ENCODE assay signal across 9 cellular contexts in genomic region chr17:33292184-33292980, GRCh38. TPM values are rescaled to one million over a fixed set of nuclear protein-coding genes. Genes with fewer than 3 reads are reported as not detected.
DNase-seq lines count a peak whose midpoint lies in the region; ATAC-seq, FAIRE-seq and TF ChIP-seq lines count a peak whose summit lies in the region.
"Had no signal": no experiment of that assay in that cellular context is flagged by ENCODE, and none has a peak within 500 bp of the region (broad histone marks: within the 10 kb centered on the region; RNA-seq: fewer than 3 reads in every experiment).

No MANE protein-coding gene starts in this region.

- TF ChIP-seq RAD21 in A549 (conservative IDR thresholded peaks at IDR 0.05 in 1 of 2, IDR thresholded peaks at IDR 0.05 in 1 of 2), result peak; percentile 44 to 70

- ATAC-seq in A549 (peak; percentile 75 to 84), HG03159 (IDR thresholded peaks at IDR 0.05; ENCODE audit: unreplicated experiment) (no peak), natural killer cell (no peak)

- H3K9me3 ChIP-seq in A549, result no peaks in the 10 kb centered on the region

- POLR2A ChIA-PET in A549 (lab: Yijun Ruan, JAX), result interaction anchor here (0.6 kb wide), 1 partner anchor 342 kb away, joined by 4 read pairs; no protein-coding TSS in a partner anchor
- POLR2A ChIA-PET in activated CD4-positive, alpha-beta T cell treated with anti-CD3 and anti-CD28 coated beads, Interleukin-2, amount 10 ng/mL, durations not matched to agents 7 days and 5 days (lab: Charles Lee), result no interaction called here

- peak; percentile 53 to 67 for DNase-seq in A549 (ENCODE audit: low read depth in 1 of 2, low spot score in 1 of 2)
- DNase-seq in GM13977 (ENCODE audit: low spot score), result peak; percentile 35
- peak; percentile 45 for DNase-seq in kidney glomerular epithelial cell (lab: John Stamatoyannopoulos, UW)
- DNase-seq in natural killer cell, result no peak
- no peak for DNase-seq in activated CD4-positive, alpha-beta T cell treated with anti-CD3 and anti-CD28 coated beads, Interleukin-2, amount 10 ng/mL, durations not matched to agents 7 days and 5 days
- DNase-seq in activated T-cell treated with anti-CD3 and anti-CD28 coated beads, Interleukin-2, amount 50 U/mL, for 24 hours, result no peak

- H3K9me3 Mint-ChIP-seq in brain (peaks cover 0 to 3% (median 0%) of the 10 kb centered on the region in 5 experiments), natural killer cell (no peaks in the 10 kb centered on the region)
- no peaks in the 10 kb centered on the region for H3K9me3 Mint-ChIP-seq in activated CD4-positive, alpha-beta T cell treated with anti-CD3 and anti-CD28 coated beads, Interleukin-2, amount 10 ng/mL, durations not matched to agents 7 days and 5 days
- no peaks in the 10 kb centered on the region for H3K9me3 Mint-ChIP-seq in activated T-cell treated with anti-CD3 and anti-CD28 coated beads, Interleukin-2, amount 50 U/mL, for 24 hours

- WGBS in A549 (ENCODE audit: missing lambda C conversion rate), result 1% methylated on average over 25 of the region's 72 CpGs

- H3K4me1 ChIP-seq in A549, result no peaks in the 10 kb centered on the region; the same call in 1 of the 3 replicates

- intact Hi-C loops in natural killer cell (cut with micrococcal nuclease), result no loop called here

- peak overlapping the region; percentile 99 for H3K4me2 ChIP-seq in A549

- TF ChIP-seq POLR2A in A549 (IDR thresholded peaks at IDR 0.05; ENCODE audit: low read length), result no peak

- H3K36me3 Mint-ChIP-seq in brain (no peaks in the 10 kb centered on the region), natural killer cell (no peaks in the 10 kb centered on the region)
- H3K36me3 Mint-ChIP-seq in activated CD4-positive, alpha-beta T cell treated with anti-CD3 and anti-CD28 coated beads, Interleukin-2, amount 10 ng/mL, durations not matched to agents 7 days and 5 days (ENCODE audit: low read depth), result no peaks in the 10 kb centered on the region
- H3K36me3 Mint-ChIP-seq in activated T-cell treated with anti-CD3 and anti-CD28 coated beads, Interleukin-2, amount 50 U/mL, for 24 hours (ENCODE audit: low read depth), result no peaks in the 10 kb centered on the region

- peaks cover 81% of the 10 kb centered on the region for H3K27me3 Mint-ChIP-seq in brain
- peaks cover 55 to 70% of the 10 kb centered on the region in 2 donors for H3K27me3 Mint-ChIP-seq in natural killer cell (ENCODE audit: low read depth in 2 of 2)
- peaks cover 65% of the 10 kb centered on the region for H3K27me3 Mint-ChIP-seq in activated CD4-positive, alpha-beta T cell treated with anti-CD3 and anti-CD28 coated beads, Interleukin-2, amount 10 ng/mL, durations not matched to agents 7 days and 5 days
- H3K27me3 Mint-ChIP-seq in activated T-cell treated with anti-CD3 and anti-CD28 coated beads, Interleukin-2, amount 50 U/mL, for 24 hours, result peaks cover 66% of the 10 kb centered on the region

- in situ Hi-C loops in GM13977 (cut with MboI; ENCODE audit: low pct_unique_long_range_greater_than_20kb, low sequenced_read_pairs, unreplicated experiment), result no loop called here

- TF ChIP-seq CTCF in A549 (IDR thresholded peaks at IDR 0.05) (peak; percentile 64), GM13977 (IDR thresholded peaks at IDR 0.05; ENCODE audit: extremely low read depth, insufficient read depth, missing control alignments) (no peak), brain (conservative IDR thresholded peaks at IDR 0.05) (peak; percentile 49 to 76), natural killer cell (IDR thresholded peaks at IDR 0.05) (no peak)

- H3K4me3 ChIP-seq in A549, result peak overlapping the region; percentile 57

- no peak for FAIRE-seq in A549 (lab: Jason Lieb, UNC)

- peak overlapping the region; percentile 76 to 88 for H3K27ac ChIP-seq in A549

- CTCF ChIA-PET in A549 (lab: Yijun Ruan, JAX), result interaction anchor here (0.6 to 9.1 kb wide), 84 partner anchors 8 to 501 kb away, joined by 3 to 80 read pairs (median 4); partner anchors contain the start of gene MYO1D
- CTCF ChIA-PET in activated CD4-positive, alpha-beta T cell treated with anti-CD3 and anti-CD28 coated beads, Interleukin-2, amount 10 ng/mL, durations not matched to agents 7 days and 5 days (lab: Charles Lee), result no interaction called here

- H3K4me1 Mint-ChIP-seq in brain, result peaks cover 17% of the 10 kb centered on the region
- peaks cover 9 to 10% of the 10 kb centered on the region in 2 donors for H3K4me1 Mint-ChIP-seq in natural killer cell
- H3K4me1 Mint-ChIP-seq in activated CD4-positive, alpha-beta T cell treated with anti-CD3 and anti-CD28 coated beads, Interleukin-2, amount 10 ng/mL, durations not matched to agents 7 days and 5 days, result peaks cover 8% of the 10 kb centered on the region
- H3K4me1 Mint-ChIP-seq in activated T-cell treated with anti-CD3 and anti-CD28 coated beads, Interleukin-2, amount 50 U/mL, for 24 hours (ENCODE audit: low read depth), result peaks cover 11% of the 10 kb centered on the region

- no peak for TF ChIP-seq EP300 in A549 (IDR thresholded peaks at IDR 0.05)

- peak overlapping the region; percentile 81 to 84 (median 82) for H3K4me3 Mint-ChIP-seq in brain
- no peak overlapping the region for H3K4me3 Mint-ChIP-seq in natural killer cell
- no peak overlapping the region for H3K4me3 Mint-ChIP-seq in activated CD4-positive, alpha-beta T cell treated with anti-CD3 and anti-CD28 coated beads, Interleukin-2, amount 10 ng/mL, durations not matched to agents 7 days and 5 days
- H3K4me3 Mint-ChIP-seq in activated T-cell treated with anti-CD3 and anti-CD28 coated beads, Interleukin-2, amount 50 U/mL, for 24 hours, result no peak overlapping the region

- H3K27ac Mint-ChIP-seq in brain (no peak overlapping the region), natural killer cell (no peak overlapping the region)
- no peak overlapping the region for H3K27ac Mint-ChIP-seq in activated CD4-positive, alpha-beta T cell treated with anti-CD3 and anti-CD28 coated beads, Interleukin-2, amount 10 ng/mL, durations not matched to agents 7 days and 5 days
- no peak overlapping the region for H3K27ac Mint-ChIP-seq in activated T-cell treated with anti-CD3 and anti-CD28 coated beads, Interleukin-2, amount 50 U/mL, for 24 hours

TF ChIP-seq in A549, 52 proteins besides CTCF, POLR2A, EP300 and RAD21:
- TF ChIP-seq NPAS2 (CRISPR knock-in tag; IDR thresholded peaks at IDR 0.05; ENCODE audit: borderline replicate concordance), result no peak
- peak; percentile 43; the same call in 1 of the 3 replicates for TF ChIP-seq SMC3 (IDR thresholded peaks at IDR 0.05)
- TF ChIP-seq GATA3 (IDR thresholded peaks at IDR 0.05; ENCODE audit: borderline replicate concordance), result no peak

RNA-seq across cellular contexts. Expression of gene ASIC2, which starts 0.7 kb away (rescaled TPM):
- 1.9 and 2.2 TPM in 2 replicates for polyA plus RNA-seq in A549 (2011; rRNA removed)
- polyA plus RNA-seq in A549 (2012; cell fraction: cytosol; rRNA removed), result 1.0 and 1.5 TPM in 2 replicates
- 1.3 and 1.7 TPM in 2 replicates for polyA plus RNA-seq in A549 (2012; cell fraction: nucleus; rRNA removed)
- polyA plus RNA-seq in A549 (2017; fragmentation: RNase III; extraction: RNeasy Plus Mini Kit Qiagen cat#74134 plus additional on column Dnase treatment), result 1.5 to 1.9 TPM (median 1.6 TPM) in 3 replicates
- polyA minus RNA-seq in A549 (2011; rRNA and poly(A)+ RNA removed), result 2.8 and 3.7 TPM in 2 replicates
- 3.7 TPM for polyA plus RNA-seq in brain (ENCODE audit: insufficient read depth, low read depth, low replicate concordance)
- total RNA-seq in natural killer cell, result not detected
- not detected for total RNA-seq in activated CD4-positive, alpha-beta T cell treated with anti-CD3 and anti-CD28 coated beads, Interleukin-2, amount 10 ng/mL, durations not matched to agents 7 days and 5 days
- total RNA-seq: M059J had no signal

Comparison
In these comparisons a context has a peak if more than half of its experiments do, and no peak if none do; other contexts are left out.
1. ATAC-seq: peak in A549 (2 of 2); none in HG03159 (single experiment) and natural killer cell (0 of 3).
2. DNase-seq: peak in A549 (2 of 2), GM13977 (single experiment) and kidney glomerular epithelial cell (single experiment); none in natural killer cell (single experiment), activated CD4-positive, alpha-beta T cell treated with anti-CD3 and anti-CD28 coated beads, Interleukin-2, amount 10 ng/mL, durations not matched to agents 7 days and 5 days (single experiment) and activated T-cell treated with anti-CD3 and anti-CD28 coated beads, Interleukin-2, amount 50 U/mL, for 24 hours (single experiment).
3. CTCF ChIP-seq: peak in A549 (single experiment) and brain (2 of 2); none in GM13977 (single experiment) and natural killer cell (single experiment).
4. H3K4me3 Mint-ChIP-seq: peak in brain (5 of 5); none in natural killer cell (single experiment), activated CD4-positive, alpha-beta T cell treated with anti-CD3 and anti-CD28 coated beads, Interleukin-2, amount 10 ng/mL, durations not matched to agents 7 days and 5 days (single experiment) and activated T-cell treated with anti-CD3 and anti-CD28 coated beads, Interleukin-2, amount 50 U/mL, for 24 hours (single experiment).